Comparison of ENCODE assay signal across 25 cellular contexts in the genomic region with DNA sequence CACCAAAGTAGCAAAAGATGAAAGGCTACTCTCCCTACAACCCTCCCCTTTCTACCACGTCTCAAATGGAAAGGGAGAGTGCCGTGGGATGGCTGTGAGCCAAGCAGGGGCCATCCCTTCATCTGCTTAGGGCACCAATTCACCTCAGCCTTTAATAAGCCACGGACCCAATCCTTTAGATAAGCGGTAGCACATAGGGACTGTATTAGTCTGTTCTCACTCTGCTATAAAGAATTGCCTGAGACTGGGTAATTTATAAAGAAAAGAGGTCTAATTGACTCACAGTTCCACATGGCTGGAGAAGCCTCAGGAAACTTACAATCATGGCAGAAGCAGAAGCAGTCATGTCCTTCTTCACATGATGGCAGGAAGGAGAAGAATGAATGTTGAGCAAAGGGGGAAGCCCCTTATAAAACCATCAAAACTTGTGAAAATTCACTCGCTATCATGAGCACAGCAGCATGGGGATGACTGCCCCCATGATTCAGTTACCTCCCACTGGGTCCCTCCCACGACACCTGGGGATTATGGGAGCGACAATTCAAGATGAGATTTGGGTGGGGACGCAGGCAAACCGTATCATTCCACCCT.
DNase-seq lines count a peak whose midpoint lies in the region; ATAC-seq, FAIRE-seq and TF ChIP-seq lines count a peak whose summit lies in the region.
"Had no signal": no experiment of that assay in that cellular context is flagged by ENCODE, and none has a peak within 500 bp of the region (broad histone marks: within the 10 kb centered on the region; RNA-seq: fewer than 3 reads in every experiment).

No MANE protein-coding gene starts in this region.

- H2AFZ ChIP-seq in HepG2 (ENCODE audit: low read length): no peak overlapping the region

- no peaks in the 10 kb centered on the region for H4K20me1 ChIP-seq in HepG2 (ENCODE audit: insufficient read depth, low read length)
- H4K20me1 ChIP-seq: BLaER1 had no signal

- H3K27ac ChIP-seq in HepG2 (ENCODE audit: extremely low read length, insufficient read depth, low read length) (no peak overlapping the region), right lobe of liver (no peak overlapping the region)
- H3K27ac ChIP-seq: BLaER1 had no signal

- no peak overlapping the region for H3K4me3 ChIP-seq in HepG2 (replicated peaks in 1 of 3; ENCODE audit: insufficient read depth in 1 of 3, low read depth in 2 of 3, low read length in 3 of 3)
- H3K4me3 ChIP-seq in right lobe of liver: no peak overlapping the region
- H3K4me3 ChIP-seq: BLaER1 had no signal

- ATAC-seq in HepG2: peak; percentile 14
- ATAC-seq in right lobe of liver: no peak
- ATAC-seq in activated T-helper 17 cell treated with anti-CD3 and anti-CD28 coated beads, Interleukin-2, amount 50 U/mL, for 72 hours (replicated peaks): peak; percentile 74
- ATAC-seq in GM19324 (IDR thresholded peaks at IDR 0.05; ENCODE audit: low FRiP score, unreplicated experiment): no peak
- no peak for ATAC-seq in esophagus mucosa

- DNase-seq in HepG2 (ENCODE audit: low spot score) (no peak), right lobe of liver (no peak)
- DNase-seq: 8988T; ACHN; BE2C; C1 segment of cervical spinal cord; CD4-positive, alpha-beta memory T cell; CD4-positive, CD25-positive, alpha-beta regulatory T cell; CD8-positive, alpha-beta memory T cell; COR-L47; DMS 273 treated with DMSO at 0.1 percent for 48 hours; DMS153; DMS53; DMS79; DND-41; EL; GDM1 had no signal

- peaks cover 24% of the 10 kb centered on the region for H3K9me3 ChIP-seq in HepG2 (ENCODE audit: low read length)
- H3K9me3 ChIP-seq in right lobe of liver: no peaks in the 10 kb centered on the region
- H3K9me3 ChIP-seq: BE2C had no signal

- no peak overlapping the region for H3K9ac ChIP-seq in HepG2 (ENCODE audit: insufficient read depth, low read depth, low read length)
- H3K9ac ChIP-seq: BLaER1 had no signal

- no peak overlapping the region for H3K4me2 ChIP-seq in HepG2 (ENCODE audit: low read depth, low read length)
- H3K4me2 ChIP-seq: BLaER1 had no signal

- TF ChIP-seq POLR2A in HepG2 (IDR thresholded peaks at IDR 0.05; ENCODE audit: insufficient read depth in 1 of 2, low read depth in 2 of 2, low read length in 2 of 2) (no peak), right lobe of liver (IDR thresholded peaks at IDR 0.05) (no peak)

- WGBS in HepG2 (ENCODE audit: low lambda C conversion rate): 51% methylated on average over 9 of the region's 9 CpGs
- WGBS in right lobe of liver (ENCODE audit: insufficient coverage, low coverage, low lambda C conversion rate, missing lambda C conversion rate): 72% methylated on average over 8 of the region's 9 CpGs

- no peaks in the 10 kb centered on the region for H3K27me3 ChIP-seq in HepG2 (ENCODE audit: control insufficient read depth in 1 of 2, insufficient read depth in 2 of 2, low read length in 2 of 2)
- no peaks in the 10 kb centered on the region for H3K27me3 ChIP-seq in right lobe of liver
- H3K27me3 ChIP-seq: BE2C, BLaER1 had no signal

- peaks cover 20% of the 10 kb centered on the region for H3K9me3 Mint-ChIP-seq in activated T-helper 17 cell treated with anti-CD3 and anti-CD28 coated beads, Interleukin-2, amount 50 U/mL, for 72 hours

- H3K27ac Mint-ChIP-seq in activated T-helper 17 cell treated with anti-CD3 and anti-CD28 coated beads, Interleukin-2, amount 50 U/mL, for 72 hours: peak overlapping the region; percentile 57
- H3K27ac Mint-ChIP-seq: CD4-positive, alpha-beta memory T cell; CD4-positive, CD25-positive, alpha-beta regulatory T cell; CD8-positive, alpha-beta memory T cell had no signal

- H3K4me1 ChIP-seq in HepG2 (ENCODE audit: insufficient read depth, low read length): no peaks in the 10 kb centered on the region
- H3K4me1 ChIP-seq in right lobe of liver: no peaks in the 10 kb centered on the region
- H3K4me1 ChIP-seq: BE2C, BLaER1 had no signal

- in situ Hi-C loops in HepG2 (cut with HindIII; ENCODE audit: extremely low pct_ligation_motif_present, low pct_unique_long_range_greater_than_20kb): no loop called here

- H3K36me3 ChIP-seq in HepG2 (replicated peaks in 1 of 2; ENCODE audit: control insufficient read depth in 1 of 2, insufficient read depth in 2 of 2, low read length in 2 of 2): no peaks in the 10 kb centered on the region
- H3K36me3 ChIP-seq in right lobe of liver: no peaks in the 10 kb centered on the region
- H3K36me3 ChIP-seq: BE2C, BLaER1 had no signal

- peaks cover 6% of the 10 kb centered on the region for H3K36me3 Mint-ChIP-seq in activated T-helper 17 cell treated with anti-CD3 and anti-CD28 coated beads, Interleukin-2, amount 50 U/mL, for 72 hours (ENCODE audit: low read depth)
- H3K36me3 Mint-ChIP-seq: CD4-positive, CD25-positive, alpha-beta regulatory T cell had no signal

- H3K27me3 Mint-ChIP-seq in activated T-helper 17 cell treated with anti-CD3 and anti-CD28 coated beads, Interleukin-2, amount 50 U/mL, for 72 hours: peaks cover 22% of the 10 kb centered on the region

- TF ChIP-seq RAD21 in HepG2 (CRISPR knock-in tag; IDR thresholded peaks at IDR 0.05): no peak

- CTCF ChIA-PET in HepG2 (lab: Yijun Ruan, JAX; ENCODE audit: low intra/inter-chr PET ratio, low total read pairs): no interaction called here

- H3K79me2 ChIP-seq in HepG2 (ENCODE audit: insufficient read depth, low read length): no peaks in the 10 kb centered on the region

- intact Hi-C loops in HepG2 (cut with micrococcal nuclease; ENCODE audit: unreplicated experiment) (no loop called here), right lobe of liver (cut with DNase I) (no loop called here)

- POLR2A ChIA-PET in HepG2 (lab: Yijun Ruan, JAX): no interaction called here

- no peak for TF ChIP-seq CTCF in HepG2 (CRISPR knock-in tag; IDR thresholded peaks at IDR 0.05)
- TF ChIP-seq CTCF in right lobe of liver (IDR thresholded peaks at IDR 0.05): no peak

- FAIRE-seq in HepG2 (lab: Jason Lieb, UNC): no peak
- FAIRE-seq: A204.1, GM12891, GM19239 had no signal

- H3K4me1 Mint-ChIP-seq in activated T-helper 17 cell treated with anti-CD3 and anti-CD28 coated beads, Interleukin-2, amount 50 U/mL, for 72 hours: peaks cover 6% of the 10 kb centered on the region
- H3K4me1 Mint-ChIP-seq: CD14-positive monocyte; CD4-positive, CD25-positive, alpha-beta regulatory T cell; CD8-positive, alpha-beta memory T cell had no signal

- BruUV-seq in HepG2 (replicated peaks; lab: Mats Ljungman, UMichigan): no TSS peak

- no peak overlapping the region for H3K4me3 Mint-ChIP-seq in activated T-helper 17 cell treated with anti-CD3 and anti-CD28 coated beads, Interleukin-2, amount 50 U/mL, for 72 hours
- H3K4me3 Mint-ChIP-seq: CD14-positive monocyte; CD4-positive, CD25-positive, alpha-beta regulatory T cell; CD8-positive, alpha-beta memory T cell had no signal

- TF ChIP-seq EP300 in HepG2 (IDR thresholded peaks at IDR 0.05; ENCODE audit: low read depth in 2 of 2, low read length in 2 of 2): no peak
- TF ChIP-seq EP300 in HepG2 (CRISPR knock-in tag; IDR thresholded peaks at IDR 0.05; ENCODE audit: borderline replicate concordance): no peak

TF ChIP-seq in HepG2, 621 proteins besides CTCF, POLR2A, EP300 and RAD21:
- 0 out of 2 replicates have a peak, but pooled peaks have one; percentile 35 for TF ChIP-seq POLR2AphosphoS2 (IDR thresholded peaks at IDR 0.05; ENCODE audit: low read depth, low read length)
- no peak for TF ChIP-seq NBN (conservative IDR thresholded peaks at IDR 0.05)

Comparison
In these comparisons a context has a peak if more than half of its experiments do, and no peak if none do; other contexts are left out.
1. ATAC-seq: peak in HepG2 (single experiment) and activated T-helper 17 cell treated with anti-CD3 and anti-CD28 coated beads, Interleukin-2, amount 50 U/mL, for 72 hours (single experiment); none in right lobe of liver (0 of 4), GM19324 (single experiment) and esophagus mucosa (single experiment).